In genomic region chr9:127874301-127875216, GRCh38 we compare ENCODE assay signal across 15 cellular contexts. TPM values are rescaled to one million over a fixed set of nuclear protein-coding genes. Genes with fewer than 3 reads are reported as not detected.
DNase-seq lines count a peak whose midpoint lies in the region; ATAC-seq, FAIRE-seq and TF ChIP-seq lines count a peak whose summit lies in the region.
"Had no signal": no experiment of that assay in that cellular context is flagged by ENCODE, and none has a peak within 500 bp of the region (broad histone marks: within the 10 kb centered on the region; RNA-seq: fewer than 3 reads in every experiment).

No MANE protein-coding gene starts in this region.

- TSS peak; percentile 33 for BruUV-seq in K562 (replicated peaks; lab: Mats Ljungman, UMichigan)
- no TSS peak for BruUV-seq in A673 (replicated peaks; lab: Mats Ljungman, UMichigan)

- peak overlapping the region in 1 of 2 experiments; percentile 69; a peak in 2 of 4 replicates for H3K9ac ChIP-seq in K562 (ENCODE audit: insufficient read depth in 1 of 2, low read depth in 2 of 2, low read length in 2 of 2)

- H3K4me2 ChIP-seq in K562 (ENCODE audit: insufficient read depth, low read length): no peak overlapping the region

- intact Hi-C loops in K562 (cut with micrococcal nuclease): loop anchor here (5.0 to 10.0 kb wide), 2 partner anchors 72 to 280 kb away; partner anchors contain the start of gene FPGS
- intact Hi-C loops in left ventricle myocardium inferior (cut with micrococcal nuclease): loop anchor here (5.0 kb wide), 1 partner anchor 82 kb away; no protein-coding TSS in a partner anchor
- intact Hi-C loops in A673 (cut with micrococcal nuclease; ENCODE audit: unreplicated experiment): no loop called here

- in situ Hi-C loops in K562 (cut with MboI): loop anchor here (5.0 to 10.0 kb wide), 5 partner anchors 38 to 372 kb away; partner anchors contain the start of gene TOR2A

- CTCF ChIA-PET in K562 (lab: Yijun Ruan, JAX; ENCODE audit: low intra/inter-chr PET ratio) (no interaction called here), A673 (lab: Charles Lee) (no interaction called here)

- no peaks in the 10 kb centered on the region for H3K27me3 ChIP-seq in K562 (ENCODE audit: control insufficient read depth in 2 of 2, insufficient read depth in 2 of 2, low read length in 2 of 2)
- no peaks in the 10 kb centered on the region for H3K27me3 ChIP-seq in left ventricle myocardium inferior (ENCODE audit: low read depth)
- no peaks in the 10 kb centered on the region for H3K27me3 ChIP-seq in A673 (replicated peaks; ENCODE audit: insufficient read depth, low read depth, low read length, poor library complexity)
- H3K27me3 ChIP-seq: adrenal gland, Peyer's patch had no signal

- 91% methylated on average over 15 of the region's 19 CpGs for WGBS in K562 (ENCODE audit: insufficient coverage, low coverage, missing lambda C conversion rate)

- H3K4me1 ChIP-seq in K562 (replicated peaks in 1 of 2; ENCODE audit: control insufficient read depth in 2 of 2, insufficient read depth in 2 of 2, low read length in 2 of 2): peaks cover 20 to 61% of the 10 kb centered on the region in 2 experiments; a peak in 4 of 5 replicates
- H3K4me1 ChIP-seq in left ventricle myocardium inferior: peaks cover 79% of the 10 kb centered on the region
- H3K4me1 ChIP-seq in A673 (ENCODE audit: insufficient read depth, low read length, poor library complexity, severe bottlenecking): peaks cover 19% of the 10 kb centered on the region

- TF ChIP-seq EP300 in K562 (IDR thresholded peaks at IDR 0.05; ENCODE audit: low read length): no peak

- H3K9me1 ChIP-seq in K562 (ENCODE audit: control insufficient read depth, insufficient read depth, low read length): no peaks in the 10 kb centered on the region

- POLR2A ChIA-PET in K562 (lab: Yijun Ruan, JAX): interaction anchor here (0.7 to 2.4 kb wide), 3 partner anchors 12 to 89 kb away, joined by 3 to 9 read pairs (median 3); partner anchors contain the start of gene CDK9
- POLR2A ChIA-PET in A673 (lab: Charles Lee; ENCODE audit: low non-redundant PET): no interaction called here

- H3K9me3 ChIP-seq in K562 (replicated peaks; ENCODE audit: control insufficient read depth, insufficient read depth, low read depth, low read length) (no peaks in the 10 kb centered on the region), left ventricle myocardium inferior (replicated peaks) (no peaks in the 10 kb centered on the region), A673 (ENCODE audit: low read depth, low read length, poor library complexity, severe bottlenecking) (no peaks in the 10 kb centered on the region)
- H3K9me3 ChIP-seq: adrenal gland, Peyer's patch had no signal

- H3K79me2 ChIP-seq in K562 (ENCODE audit: control insufficient read depth, insufficient read depth, low read length): peaks cover 12% of the 10 kb centered on the region; the same call in 2 of the 3 replicates

- no peak for FAIRE-seq in K562 (lab: Jason Lieb, UNC)

- TF ChIP-seq RAD21 in K562 (CRISPR knock-in tag; conservative IDR thresholded peaks at IDR 0.05 in 1 of 2, IDR thresholded peaks at IDR 0.05 in 1 of 2): no peak

- no peak for TF ChIP-seq POLR2A in K562 (conservative IDR thresholded peaks at IDR 0.05)

- DNase-seq in Ammon's horn (ENCODE audit: low spot score): peak; percentile 51
- DNase-seq in K562 (ENCODE audit: extremely low read depth in 1 of 4, low spot score in 3 of 4): no peak
- no peak for DNase-seq in left ventricle myocardium inferior
- peak; percentile 31 for DNase-seq in renal cortical epithelial cell (ENCODE audit: low read depth)
- DNase-seq in stimulated activated CD4-positive, alpha-beta T cell treated with anti-CD3 and anti-CD28 coated beads, Interleukin-15, amount 100 ng/mL, for 24 hours: no peak
- DNase-seq in T-helper 9 cell: no peak
- DNase-seq in A673 (ENCODE audit: low spot score): no peak
- DNase-seq: DMS79, MM.1S, NCI-H2227 treated with DMSO at 0.1 percent for 48 hours, nephron progenitor cell, Peyer's patch had no signal

- H3K36me3 ChIP-seq in K562 (ENCODE audit: control insufficient read depth, insufficient read depth, low read length): peaks cover 5% of the 10 kb centered on the region; the same call in 1 of the 3 replicates
- H3K36me3 ChIP-seq in left ventricle myocardium inferior: peaks cover 35% of the 10 kb centered on the region
- H3K36me3 ChIP-seq in A673 (ENCODE audit: insufficient read depth, low read length, poor library complexity, severe bottlenecking): no peaks in the 10 kb centered on the region
- H3K36me3 ChIP-seq: Peyer's patch had no signal

- no peak overlapping the region for H2AFZ ChIP-seq in K562 (ENCODE audit: low read depth, low read length)

- H4K20me1 ChIP-seq in K562 (replicated peaks; ENCODE audit: control insufficient read depth, insufficient read depth, low read length): no peaks in the 10 kb centered on the region

- TF ChIP-seq CTCF in K562 (IDR thresholded peaks at IDR 0.05 in 2 of 3, conservative IDR thresholded peaks at IDR 0.05 in 1 of 3; ENCODE audit: insufficient read depth in 2 of 3, low read depth in 1 of 3, low read length in 3 of 3) (no peak), left ventricle myocardium inferior (IDR thresholded peaks at IDR 0.05; ENCODE audit: borderline replicate concordance) (no peak), A673 (conservative IDR thresholded peaks at IDR 0.05; ENCODE audit: low read depth, low read length) (no peak)

- no peak for ATAC-seq in K562
- no peak for ATAC-seq in GM21717 (IDR thresholded peaks at IDR 0.05; ENCODE audit: unreplicated experiment)

- H3K27ac ChIP-seq in K562 (ENCODE audit: extremely low read depth, low read depth, low read length): no peak overlapping the region
- peak overlapping the region; percentile 93 for H3K27ac ChIP-seq in left ventricle myocardium inferior (replicated peaks)
- no peak overlapping the region for H3K27ac ChIP-seq in A673 (ENCODE audit: low read depth, low read length, poor library complexity, severe bottlenecking)
- H3K27ac ChIP-seq: HL-60, Peyer's patch had no signal

- H3K4me3 ChIP-seq in K562 (no peak overlapping the region), left ventricle myocardium inferior (peak overlapping the region; percentile 77), A673 (ENCODE audit: low read depth, low read length, poor library complexity, severe bottlenecking) (no peak overlapping the region)
- H3K4me3 ChIP-seq: adrenal gland, Peyer's patch had no signal

RNA-seq across cellular contexts. Expression of gene AK1, which starts 2.9 kb away (rescaled TPM):
- total RNA-seq in K562 (2011; cell fraction: chromatin; rRNA removed; ENCODE audit: low replicate concordance): 1.9 and 7.3 TPM in 2 replicates
- 7.1 and 11.2 TPM in 2 replicates for total RNA-seq in K562 (2011; cell fraction: nucleolus; rRNA removed)
- 3.7 and 5.5 TPM in 2 replicates for total RNA-seq in K562 (2011; cell fraction: nucleoplasm; rRNA removed)
- total RNA-seq in K562 (2014; rRNA removed): 33.2 and 56.5 TPM in 2 replicates
- total RNA-seq in K562 (2014; rRNA removed; fragmentation: Illumina TruSeq; extraction: Trizol): 15.1 and 22.6 TPM in 2 replicates
- total RNA-seq in K562 (2015; rRNA removed; fragmentation: Illumina TruSeq; extraction: Trizol): 38.7 and 39.0 TPM in 2 replicates
- 67.6 and 71.8 TPM in 2 replicates for total RNA-seq in K562 (2021)
- polyA plus RNA-seq in K562 (2011; rRNA removed): 37.2 and 44.6 TPM in 2 replicates
- 48.4 and 109 TPM in 2 replicates for polyA plus RNA-seq in K562 (2011; cell fraction: cytosol; rRNA removed)
- 29.2 and 57.2 TPM in 2 replicates for polyA plus RNA-seq in K562 (2011; cell fraction: nucleus; rRNA removed)
- 69.4 and 83.0 TPM in 2 replicates for polyA plus RNA-seq in K562 (2012)
- polyA plus RNA-seq in K562 (2014; fragmentation: Illumina TruSeq; extraction: Trizol): 68.8 and 76.7 TPM in 2 replicates
- polyA plus RNA-seq in K562 (2014; fragmentation: Nextera tagmentation; extraction: Ambion mirVana): 10 to 100 TPM; 10.1 to 38.9 TPM
- 58.1 and 73.2 TPM in 2 replicates for polyA plus RNA-seq in K562 (2014; rRNA removed)
- polyA minus RNA-seq in K562 (2011; rRNA and poly(A)+ RNA removed): 10.3 and 14.5 TPM in 2 replicates
- 11.4 and 13.5 TPM in 2 replicates for polyA minus RNA-seq in K562 (2011; cell fraction: cytosol; rRNA and poly(A)+ RNA removed)
- 1.2 and 2.1 TPM in 2 replicates for polyA minus RNA-seq in K562 (2011; cell fraction: nucleus; rRNA and poly(A)+ RNA removed)
- total RNA-seq in left ventricle myocardium inferior: 844 TPM
- 37.3 and 43.8 TPM in 2 replicates for total RNA-seq in renal cortical epithelial cell
- 35.8 and 52.9 TPM in 2 replicates for total RNA-seq in A673 (2021)

RNA-seq across cellular contexts. Expression of gene ENG, which starts 20.1 kb away (rescaled TPM):
- 0.51 and 0.69 TPM in 2 replicates for total RNA-seq in K562 (2011; cell fraction: chromatin; rRNA removed; ENCODE audit: low replicate concordance)
- total RNA-seq in K562 (2011; cell fraction: nucleolus; rRNA removed): 0.50 and 1.1 TPM in 2 replicates
- total RNA-seq in K562 (2011; cell fraction: nucleoplasm; rRNA removed): not detected in 2 replicates
- total RNA-seq in K562 (2014; rRNA removed): 0.16 and 0.23 TPM in 2 replicates
- 0.07 TPM in 1 of 2 replicates, not detected in the other for total RNA-seq in K562 (2014; rRNA removed; fragmentation: Illumina TruSeq; extraction: Trizol)
- total RNA-seq in K562 (2015; rRNA removed; fragmentation: Illumina TruSeq; extraction: Trizol): 0.04 TPM in 1 of 2 replicates, not detected in the other
- total RNA-seq in K562 (2021): 0.40 and 0.51 TPM in 2 replicates
- 0.14 and 0.27 TPM in 2 replicates for polyA plus RNA-seq in K562 (2011; rRNA removed)
- 0.19 TPM in 2 replicates for polyA plus RNA-seq in K562 (2011; cell fraction: cytosol; rRNA removed)
- 0.21 and 0.33 TPM in 2 replicates for polyA plus RNA-seq in K562 (2011; cell fraction: nucleus; rRNA removed)
- polyA plus RNA-seq in K562 (2012): 0.73 and 1.6 TPM in 2 replicates
- 0.24 and 0.28 TPM in 2 replicates for polyA plus RNA-seq in K562 (2014; fragmentation: Illumina TruSeq; extraction: Trizol)
- polyA plus RNA-seq in K562 (2014; fragmentation: Nextera tagmentation; extraction: Ambion mirVana): under 1 TPM in 1 of 2 experiments, not detected in 1; 0.13 TPM
- polyA plus RNA-seq in K562 (2014; rRNA removed): 0.13 TPM in 1 of 2 replicates, not detected in the other
- polyA minus RNA-seq in K562 (2011; rRNA and poly(A)+ RNA removed): 0.06 TPM in 1 of 2 replicates, not detected in the other
- 0.64 TPM in 1 of 2 replicates, not detected in the other for polyA minus RNA-seq in K562 (2011; cell fraction: cytosol; rRNA and poly(A)+ RNA removed)
- polyA minus RNA-seq in K562 (2011; cell fraction: nucleus; rRNA and poly(A)+ RNA removed): not detected in 2 replicates
- 139 TPM for total RNA-seq in left ventricle myocardium inferior
- 0.87 and 6.8 TPM in 2 replicates for total RNA-seq in renal cortical epithelial cell
- total RNA-seq in A673 (2021): 29.9 and 31.1 TPM in 2 replicates

RNA-seq across cellular contexts. Expression of gene ST6GALNAC6, which starts 24.8 kb away (rescaled TPM):
- total RNA-seq in K562 (2011; cell fraction: chromatin; rRNA removed; ENCODE audit: low replicate concordance): 18.9 and 41.8 TPM in 2 replicates
- total RNA-seq in K562 (2011; cell fraction: nucleolus; rRNA removed): 25.3 and 31.9 TPM in 2 replicates
- 19.5 and 22.4 TPM in 2 replicates for total RNA-seq in K562 (2011; cell fraction: nucleoplasm; rRNA removed)
- total RNA-seq in K562 (2014; rRNA removed) (13.0 and 16.0 TPM in 2 replicates), K562 (2014; rRNA removed; fragmentation: Illumina TruSeq; extraction: Trizol) (6.4 and 8.2 TPM in 2 replicates), K562 (2015; rRNA removed; fragmentation: Illumina TruSeq; extraction: Trizol) (16.8 and 17.0 TPM in 2 replicates), K562 (2021) (17.3 and 18.7 TPM in 2 replicates), left ventricle myocardium inferior (48.4 TPM), renal cortical epithelial cell (23.1 and 30.5 TPM in 2 replicates), A673 (2021) (34.7 and 40.4 TPM in 2 replicates)
- polyA plus RNA-seq in K562 (2011; rRNA removed) (23.0 and 23.7 TPM in 2 replicates), K562 (2014; fragmentation: Illumina TruSeq; extraction: Trizol) (14.5 and 15.6 TPM in 2 replicates), K562 (2014; fragmentation: Nextera tagmentation; extraction: Ambion mirVana) (under 1 TPM; 0.13 to 0.20 TPM), K562 (2014; rRNA removed) (16.4 and 19.0 TPM in 2 replicates)
- 30.5 and 46.9 TPM in 2 replicates for polyA plus RNA-seq in K562 (2011; cell fraction: cytosol; rRNA removed)
- 51.3 and 78.0 TPM in 2 replicates for polyA plus RNA-seq in K562 (2011; cell fraction: nucleus; rRNA removed)
- polyA plus RNA-seq in K562 (2012): 13.2 and 13.7 TPM in 2 replicates
- 5.5 and 6.3 TPM in 2 replicates for polyA minus RNA-seq in K562 (2011; rRNA and poly(A)+ RNA removed)
- 3.5 and 5.2 TPM in 2 replicates for polyA minus RNA-seq in K562 (2011; cell fraction: cytosol; rRNA and poly(A)+ RNA removed)
- polyA minus RNA-seq in K562 (2011; cell fraction: nucleus; rRNA and poly(A)+ RNA removed): 10.4 and 11.2 TPM in 2 replicates

RNA-seq across cellular contexts. Expression of gene ST6GALNAC4, which starts 42.3 kb away (rescaled TPM):
- total RNA-seq in K562 (2011; cell fraction: chromatin; rRNA removed; ENCODE audit: low replicate concordance): 24.9 and 89.8 TPM in 2 replicates
- 90.4 and 100 TPM in 2 replicates for total RNA-seq in K562 (2011; cell fraction: nucleolus; rRNA removed)
- 52.6 and 55.0 TPM in 2 replicates for total RNA-seq in K562 (2011; cell fraction: nucleoplasm; rRNA removed)
- total RNA-seq in K562 (2014; rRNA removed) (25.5 and 47.2 TPM in 2 replicates), K562 (2014; rRNA removed; fragmentation: Illumina TruSeq; extraction: Trizol) (2.8 and 6.6 TPM in 2 replicates), K562 (2015; rRNA removed; fragmentation: Illumina TruSeq; extraction: Trizol) (17.2 and 19.0 TPM in 2 replicates), K562 (2021) (43.1 and 47.1 TPM in 2 replicates), left ventricle myocardium inferior (31.3 TPM), renal cortical epithelial cell (31.8 and 33.0 TPM in 2 replicates), A673 (2021) (11.8 and 15.8 TPM in 2 replicates)
- polyA plus RNA-seq in K562 (2011; rRNA removed) (14.0 and 19.4 TPM in 2 replicates), K562 (2014; fragmentation: Illumina TruSeq; extraction: Trizol) (15.4 and 34.0 TPM in 2 replicates), K562 (2014; fragmentation: Nextera tagmentation; extraction: Ambion mirVana) (1 to 10 TPM; 2.6 to 3.4 TPM), K562 (2014; rRNA removed) (26.0 and 42.6 TPM in 2 replicates)
- 30.0 and 73.0 TPM in 2 replicates for polyA plus RNA-seq in K562 (2011; cell fraction: cytosol; rRNA removed)
- polyA plus RNA-seq in K562 (2011; cell fraction: nucleus; rRNA removed): 34.4 and 63.8 TPM in 2 replicates
- 26.5 and 52.2 TPM in 2 replicates for polyA plus RNA-seq in K562 (2012)
- 7.5 and 10.6 TPM in 2 replicates for polyA minus RNA-seq in K562 (2011; rRNA and poly(A)+ RNA removed)
- 30.9 and 50.2 TPM in 2 replicates for polyA minus RNA-seq in K562 (2011; cell fraction: cytosol; rRNA and poly(A)+ RNA removed)
- polyA minus RNA-seq in K562 (2011; cell fraction: nucleus; rRNA and poly(A)+ RNA removed): 24.7 and 25.8 TPM in 2 replicates

RNA-seq across cellular contexts. Expression of gene PIP5KL1, which starts 56.0 kb away (rescaled TPM):
- 4.2 and 9.4 TPM in 2 replicates for total RNA-seq in K562 (2011; cell fraction: chromatin; rRNA removed; ENCODE audit: low replicate concordance)
- 7.7 and 10.1 TPM in 2 replicates for total RNA-seq in K562 (2011; cell fraction: nucleolus; rRNA removed)
- total RNA-seq in K562 (2011; cell fraction: nucleoplasm; rRNA removed): 4.3 and 4.5 TPM in 2 replicates
- total RNA-seq in K562 (2014; rRNA removed): 2.5 and 3.1 TPM in 2 replicates
- 0.80 and 1.2 TPM in 2 replicates for total RNA-seq in K562 (2014; rRNA removed; fragmentation: Illumina TruSeq; extraction: Trizol)
- 0.58 and 1.3 TPM in 2 replicates for total RNA-seq in K562 (2015; rRNA removed; fragmentation: Illumina TruSeq; extraction: Trizol)
- 3.0 and 3.7 TPM in 2 replicates for total RNA-seq in K562 (2021)
- polyA plus RNA-seq in K562 (2011; rRNA removed): 1.2 and 1.6 TPM in 2 replicates
- polyA plus RNA-seq in K562 (2011; cell fraction: cytosol; rRNA removed): 1.8 and 2.2 TPM in 2 replicates
- polyA plus RNA-seq in K562 (2011; cell fraction: nucleus; rRNA removed): 12.7 and 14.3 TPM in 2 replicates
- polyA plus RNA-seq in K562 (2012): 1.7 and 5.0 TPM in 2 replicates
- polyA plus RNA-seq in K562 (2014; fragmentation: Illumina TruSeq; extraction: Trizol): 0.82 and 1.2 TPM in 2 replicates
- under 1 TPM; 0.18 to 0.41 TPM for polyA plus RNA-seq in K562 (2014; fragmentation: Nextera tagmentation; extraction: Ambion mirVana)
- polyA plus RNA-seq in K562 (2014; rRNA removed): 4.3 and 4.8 TPM in 2 replicates
- 0.75 TPM in 1 of 2 replicates, not detected in the other for polyA minus RNA-seq in K562 (2011; rRNA and poly(A)+ RNA removed)
- polyA minus RNA-seq in K562 (2011; cell fraction: cytosol; rRNA and poly(A)+ RNA removed): 3.0 TPM in 1 of 2 replicates, not detected in the other
- 2.6 TPM in 2 replicates for polyA minus RNA-seq in K562 (2011; cell fraction: nucleus; rRNA and poly(A)+ RNA removed)
- 0.85 TPM for total RNA-seq in left ventricle myocardium inferior
- total RNA-seq in renal cortical epithelial cell: 0.65 and 2.1 TPM in 2 replicates
- 2.6 and 3.9 TPM in 2 replicates for total RNA-seq in A673 (2021)

Comparison
In these comparisons a context has a peak if more than half of its experiments do, and no peak if none do; other contexts are left out.
1. DNase-seq: peak in Ammon's horn (single experiment) and renal cortical epithelial cell (single experiment); none in K562 (0 of 4), left ventricle myocardium inferior (single experiment), stimulated activated CD4-positive, alpha-beta T cell treated with anti-CD3 and anti-CD28 coated beads, Interleukin-15, amount 100 ng/mL, for 24 hours (single experiment), T-helper 9 cell (single experiment) and A673 (single experiment).
2. RNA of gene AK1, which starts 2.9 kb away (total RNA-seq): 844 TPM in left ventricle myocardium inferior (single experiment); 37.3 to 43.8 TPM in renal cortical epithelial cell, 1.9 to 71.8 TPM in K562 and 35.8 to 52.9 TPM in A673; every median in the first group is over 10 times any median in the second.